ENCODE assay signal across 9 cellular contexts in genomic region chr17:7218166-7218565, GRCh38. TPM values are rescaled to one million over a fixed set of nuclear protein-coding genes. Genes with fewer than 3 reads are reported as not detected.
A peak's percentile ranks its signal among the peaks of the same experiment; 100 is the strongest.
DNase-seq lines count a peak whose midpoint lies in the region; ATAC-seq and TF ChIP-seq lines count a peak whose summit lies in the region.
"Had no signal": no experiment of that assay in that cellular context is flagged by ENCODE, and none has a peak within 500 bp of the region (broad histone marks: within the 10 kb centered on the region; RNA-seq: fewer than 3 reads in every experiment).

No MANE protein-coding gene starts in this region.

- no peak overlapping the region for H3K27ac Mint-ChIP-seq in central memory CD8-positive, alpha-beta T cell (ENCODE audit: low read depth)
- H3K27ac Mint-ChIP-seq in mesothelial cell of epicardium, result peak overlapping the region; percentile 72

- H3K4me1 Mint-ChIP-seq in central memory CD8-positive, alpha-beta T cell, result peaks cover 63% of the 10 kb centered on the region
- H3K4me1 Mint-ChIP-seq in mesothelial cell of epicardium, result peaks cover 64% of the 10 kb centered on the region

- ATAC-seq in central memory CD8-positive, alpha-beta T cell (replicated peaks; ENCODE audit: extremely low read depth, poor library complexity, severe bottlenecking), result no peak

- H3K4me3 ChIP-seq in cardiac muscle cell (peak overlapping the region; percentile 61), uterus (peak overlapping the region in 1 of 2 donors; percentile 59)

- H3K36me3 ChIP-seq in cardiac muscle cell (peaks cover 13% of the 10 kb centered on the region), uterus (no peaks in the 10 kb centered on the region)

- no peaks in the 10 kb centered on the region for H3K27me3 ChIP-seq in cardiac muscle cell
- no peaks in the 10 kb centered on the region for H3K27me3 ChIP-seq in uterus
- H3K27me3 ChIP-seq: adrenal gland had no signal

- TF ChIP-seq CTCF in cardiac muscle cell (IDR thresholded peaks at IDR 0.05; ENCODE audit: low read depth, low read length) (no peak), mesothelial cell of epicardium (IDR thresholded peaks at IDR 0.05; ENCODE audit: unreplicated experiment) (no peak), uterus (IDR thresholded peaks at IDR 0.05) (no peak)

- H3K4me1 ChIP-seq in cardiac muscle cell (ENCODE audit: low read depth) (peaks cover 32% of the 10 kb centered on the region), uterus (peaks cover 0 to 24% of the 10 kb centered on the region in 2 donors)

- H3K27ac ChIP-seq in cardiac muscle cell (peak overlapping the region; percentile 81), uterus (peak overlapping the region; percentile 92 to 97)

- H3K4me3 Mint-ChIP-seq in central memory CD8-positive, alpha-beta T cell, result peak overlapping the region; percentile 98
- H3K4me3 Mint-ChIP-seq in mesothelial cell of epicardium, result peak overlapping the region; percentile 92

- no peaks in the 10 kb centered on the region for H3K9me3 Mint-ChIP-seq in central memory CD8-positive, alpha-beta T cell
- no peaks in the 10 kb centered on the region for H3K9me3 Mint-ChIP-seq in mesothelial cell of epicardium

- peaks cover 10% of the 10 kb centered on the region for H3K27me3 Mint-ChIP-seq in central memory CD8-positive, alpha-beta T cell
- no peaks in the 10 kb centered on the region for H3K27me3 Mint-ChIP-seq in mesothelial cell of epicardium (ENCODE audit: low read depth)

- intact Hi-C loops in cardiac septum (cut with DNase I) (no loop called here), uterus (cut with DNase I; ENCODE audit: low total_unique reads) (no loop called here), head of caudate nucleus (cut with DNase I) (no loop called here)

- no peak for TF ChIP-seq POLR2A in uterus (IDR thresholded peaks at IDR 0.05)

- H3K36me3 Mint-ChIP-seq in central memory CD8-positive, alpha-beta T cell (ENCODE audit: insufficient read depth), result peaks cover 20% of the 10 kb centered on the region
- H3K36me3 Mint-ChIP-seq in mesothelial cell of epicardium, result no peaks in the 10 kb centered on the region

- DNase-seq in cardiac muscle cell (ENCODE audit: low read depth in 1 of 2, low spot score in 1 of 2) (peak in 1 of 2 donors; percentile 64), cardiac septum (ENCODE audit: low spot score) (no peak), mesothelial cell of epicardium (ENCODE audit: low spot score in 2 of 2, unreplicated experiment in 2 of 2) (no peak), uterus (no peak), head of caudate nucleus (no peak)
- no peak for DNase-seq in central memory CD8-positive, alpha-beta T cell (ENCODE audit: low spot score in 2 of 2)
- no peak for DNase-seq in central memory CD4-positive, alpha-beta T cell
- no peak for DNase-seq in activated CD8-positive, alpha-beta memory T cell treated with anti-CD3 and anti-CD28 coated beads, Interleukin-2, amount 50 U/mL, for 4 hours

- no peaks in the 10 kb centered on the region for H3K9me3 ChIP-seq in cardiac muscle cell (ENCODE audit: low read depth)
- no peaks in the 10 kb centered on the region for H3K9me3 ChIP-seq in uterus
- H3K9me3 ChIP-seq: adrenal gland had no signal

RNA-seq across cellular contexts. Expression of gene DLG4, which starts 1.5 kb away (rescaled TPM):
- 32.9 and 40.6 TPM in 2 replicates for total RNA-seq in cardiac muscle cell
- 6.8 and 7.4 TPM in 2 replicates for polyA plus RNA-seq in cardiac muscle cell
- 16.0 TPM for total RNA-seq in cardiac septum
- 59.9 to 62.4 TPM (median 60.2 TPM) in 3 replicates for total RNA-seq in mesothelial cell of epicardium
- total RNA-seq in uterus, result 10 to 100 TPM; 22.8 to 64.0 (median 48.4) TPM

RNA-seq across cellular contexts. Expression of gene ACADVL, which starts 1.6 kb away (rescaled TPM):
- total RNA-seq in cardiac muscle cell (291 and 364 TPM in 2 replicates), cardiac septum (966 TPM), mesothelial cell of epicardium (385 to 424 TPM (median 410 TPM) in 3 replicates), uterus (100 to 1,000 TPM; 167 to 800 (median 399) TPM)
- 573 and 681 TPM in 2 replicates for polyA plus RNA-seq in cardiac muscle cell

RNA-seq across cellular contexts. Expression of gene DVL2, which starts 16.2 kb away (rescaled TPM):
- total RNA-seq in cardiac muscle cell (87.4 and 121 TPM in 2 replicates), cardiac septum (22.5 TPM), mesothelial cell of epicardium (87.3 to 96.1 TPM (median 94.0 TPM) in 3 replicates), uterus (10 to 100 TPM in 3 of 4 donors, 1 to 10 TPM in 1; 5.1 to 83.2 (median 53.5) TPM)
- 79.2 and 80.3 TPM in 2 replicates for polyA plus RNA-seq in cardiac muscle cell

RNA-seq across cellular contexts. Expression of gene PHF23, which starts 21.1 kb away (rescaled TPM):
- total RNA-seq in cardiac muscle cell (53.5 and 57.7 TPM in 2 replicates), cardiac septum (20.5 TPM), mesothelial cell of epicardium (55.4 to 57.1 TPM (median 55.6 TPM) in 3 replicates), uterus (10 to 100 TPM in 3 of 4 donors, 1 to 10 TPM in 1; 9.7 to 68.1 (median 29.7) TPM)
- 53.9 and 65.0 TPM in 2 replicates for polyA plus RNA-seq in cardiac muscle cell

RNA-seq across cellular contexts. Expression of gene GABARAP, which starts 24.1 kb away (rescaled TPM):
- total RNA-seq in cardiac muscle cell (517 and 760 TPM in 2 replicates), cardiac septum (449 TPM), mesothelial cell of epicardium (424 to 451 TPM (median 429 TPM) in 3 replicates), uterus (100 to 1,000 TPM; 220 to 467 (median 366) TPM)
- 772 and 773 TPM in 2 replicates for polyA plus RNA-seq in cardiac muscle cell
